2 cellular contexts compared by ENCODE assay signal in genomic region chr10:110346914-110347313, GRCh38.
TF ChIP-seq lines count a peak whose summit lies in the region.

No MANE protein-coding gene starts in this region.

TF ChIP-seq in HEK293, 187 proteins besides CTCF, POLR2A, EP300 and RAD21:
- TF ChIP-seq ATF2 (tag by site-specific recombination; IDR thresholded peaks at IDR 0.05; ENCODE audit: low read depth) (peak; percentile 68), ZNF654 (tag by site-specific recombination; IDR thresholded peaks at IDR 0.05; ENCODE audit: low read depth) (no peak)

TF ChIP-seq in GM12878, 131 proteins besides CTCF, POLR2A, EP300 and RAD21:
- TF ChIP-seq ATF7 (IDR thresholded peaks at IDR 0.05; ENCODE audit: low read depth) (0 out of 2 replicates have a peak, but pooled peaks have one; percentile 30), RAD51 (IDR thresholded peaks at IDR 0.05) (no peak), ZBTB11 (CRISPR knock-in tag; IDR thresholded peaks at IDR 0.05) (no peak)
